Comparison of ENCODE assay signal across 1 cellular context in genomic region chr2:109945362-109945761, GRCh38. TPM values are rescaled to one million over a fixed set of nuclear protein-coding genes. Genes with fewer than 3 reads are reported as not detected.
"Had no signal": no experiment of that assay in that cellular context is flagged by ENCODE, and none has a peak within 500 bp of the region (broad histone marks: within the 10 kb centered on the region; RNA-seq: fewer than 3 reads in every experiment).

No MANE protein-coding gene starts in this region.

RNA-seq across cellular contexts. Expression of gene LIMS3, which starts 46.9 kb away (rescaled TPM):
- total RNA-seq: SK-MEL-5 had no signal
